8 cellular contexts compared by ENCODE assay signal in genomic region chr1:22053018-22053860, GRCh38. TPM values are rescaled to one million over a fixed set of nuclear protein-coding genes. Genes with fewer than 3 reads are reported as not detected.
DNase-seq lines count a peak whose midpoint lies in the region; ATAC-seq and TF ChIP-seq lines count a peak whose summit lies in the region.

No MANE protein-coding gene starts in this region.

- no peaks in the 10 kb centered on the region for H3K27me3 ChIP-seq in AG04450 (ENCODE audit: control insufficient read depth, insufficient read depth, low read length)

- TF ChIP-seq CTCF in AG04450 (IDR thresholded peaks at IDR 0.05; ENCODE audit: low read depth, low read length) (no peak), epithelial cell of esophagus (IDR thresholded peaks at IDR 0.05; ENCODE audit: insufficient read depth, low read depth, low read length, missing control alignments) (no peak)

- H3K4me3 ChIP-seq in AG04450 (ENCODE audit: low read depth, low read length) (peak overlapping the region; percentile 95), epithelial cell of esophagus (ENCODE audit: low read length) (peak overlapping the region; percentile 94)

- peak; percentile 36 for DNase-seq in AG04450 (ENCODE audit: low read depth, low spot score)
- peak; percentile 77 for DNase-seq in NCI-H82 (lab: John Stamatoyannopoulos, UW)
- DNase-seq in activated CD8-positive, alpha-beta memory T cell treated with anti-CD3 and anti-CD28 coated beads, Interleukin-2, amount 50 U/mL, for 48 hours: peak; percentile 78
- DNase-seq in epithelial cell of esophagus (ENCODE audit: low read depth): peak; percentile 74
- DNase-seq in midbrain (lab: John Stamatoyannopoulos, UW): peak; percentile 46
- DNase-seq in stimulated activated naive CD4-positive, alpha-beta T cell (lab: John Stamatoyannopoulos, UW): peak; percentile 44 to 71 (median 60)

- ATAC-seq in GM18868 (IDR thresholded peaks at IDR 0.05; ENCODE audit: unreplicated experiment): peak; percentile 23
- peak; percentile 29 for ATAC-seq in HG03135 (IDR thresholded peaks at IDR 0.05; ENCODE audit: unreplicated experiment)

- H3K9me3 ChIP-seq in AG04450 (ENCODE audit: control insufficient read depth, insufficient read depth, low read length): no peaks in the 10 kb centered on the region; the same call in 1 of the 2 replicates

- CTCF ChIA-PET in AG04450 (lab: Charles Lee): interaction anchor here (1.1 kb wide), 1 partner anchor 363 kb away, joined by 4 read pairs; no protein-coding TSS in a partner anchor

- POLR2A ChIA-PET in AG04450 (lab: Yijun Ruan, JAX): interaction anchor here (1.0 to 2.7 kb wide), 6 partner anchors 13 to 58 kb away, joined by 3 to 22 read pairs (median 6); no protein-coding TSS in a partner anchor

- peak overlapping the region; percentile 85 for H3K27ac ChIP-seq in AG04450 (ENCODE audit: low read depth, low read length)

RNA-seq across cellular contexts. Expression of gene CDC42, which starts 0.7 kb away (rescaled TPM):
- polyA plus RNA-seq in AG04450 (2011; rRNA removed): 345 and 400 TPM in 2 replicates
- polyA minus RNA-seq in AG04450 (2011; rRNA and poly(A)+ RNA removed): 212 and 366 TPM in 2 replicates

RNA-seq across cellular contexts. Expression of gene CELA3A, which starts 51.8 kb away (rescaled TPM):
- not detected in 2 replicates for polyA plus RNA-seq in AG04450 (2011; rRNA removed)
- polyA minus RNA-seq in AG04450 (2011; rRNA and poly(A)+ RNA removed): not detected in 2 replicates

Comparison
In these comparisons a context has a peak if more than half of its experiments do, and no peak if none do; other contexts are left out.
1. Peak in every context shown above with its lines: DNase-seq, ATAC-seq, H3K4me3 ChIP-seq and H3K27ac ChIP-seq.